ENCODE assay signal across 39 cellular contexts in genomic region chr14:54664961-54665360, GRCh38.
A peak's percentile ranks its signal among the peaks of the same experiment; 100 is the strongest.
DNase-seq lines count a peak whose midpoint lies in the region; ATAC-seq, FAIRE-seq and TF ChIP-seq lines count a peak whose summit lies in the region.
"Had no signal": no experiment of that assay in that cellular context is flagged by ENCODE, and none has a peak within 500 bp of the region (broad histone marks: within the 10 kb centered on the region; RNA-seq: fewer than 3 reads in every experiment).

No MANE protein-coding gene starts in this region.

- H3K4me1 ChIP-seq in breast epithelium (no peaks in the 10 kb centered on the region), astrocyte (ENCODE audit: insufficient read depth, low read length) (peaks cover 11% of the 10 kb centered on the region)
- H3K4me1 ChIP-seq: lower lobe of right lung had no signal

- no peak for DNase-seq in MCF 10A (ENCODE audit: unreplicated experiment)
- DNase-seq in breast epithelium (ENCODE audit: low spot score in 2 of 2), result no peak
- DNase-seq in astrocyte (ENCODE audit: low read depth), result peak; percentile 57
- DNase-seq in kidney tubule cell (ENCODE audit: low spot score), result peak; percentile 13
- DNase-seq in Ammon's horn (ENCODE audit: low spot score), result no peak
- DNase-seq in sciatic nerve (ENCODE audit: low spot score), result no peak
- DNase-seq: activated CD4-positive, alpha-beta memory T cell treated with anti-CD3 and anti-CD28 coated beads for 36 hours; activated CD4-positive, CD25-positive, alpha-beta regulatory T cell treated with anti-CD3 and anti-CD28 coated beads, Interleukin-2, amount 50 U/mL, for 72 hours; activated CD8-positive, alpha-beta memory T cell treated with anti-CD3 and anti-CD28 coated beads, Interleukin-2, amount 50 U/mL, for 4 hours; activated naive CD4-positive, alpha-beta T cell; endodermal cell; foreskin melanocyte; heart right ventricle; IMR-90; kidney glomerular epithelial cell; lower lobe of right lung; mucosa of descending colon; natural killer cell; NCI-H1092; NCI-H1694 treated with DMSO at 0.1 percent for 48 hours; NCI-H2171; nucleus accumbens; psoas muscle; RPMI8226; sigmoid colon; stimulated activated CD4-positive, alpha-beta T cell treated with anti-CD3 and anti-CD28 coated beads, Interleukin-15, amount 100 ng/mL, for 24 hours; substantia nigra; upper lobe of left lung had no signal

- ATAC-seq in GM18502 (IDR thresholded peaks at IDR 0.05; ENCODE audit: poor library complexity, unreplicated experiment) (no peak), GM21367 (IDR thresholded peaks at IDR 0.05; ENCODE audit: unreplicated experiment) (no peak), sciatic nerve (no peak)
- ATAC-seq: GM23338; heart right ventricle; lower lobe of right lung; mucosa of descending colon; natural killer cell; psoas muscle; stimulated activated effector memory CD8-positive, alpha-beta T cell treated with anti-CD3 and anti-CD28 coated beads, Interleukin-12 subunit alpha, Interleukin-12 subunit beta, amount 100 ng/mL, for 72 hours had no signal

- TF ChIP-seq CTCF in MCF 10A (IDR thresholded peaks at IDR 0.05; ENCODE audit: unreplicated experiment), result no peak
- TF ChIP-seq CTCF in breast epithelium (IDR thresholded peaks at IDR 0.05), result no peak
- no peak for TF ChIP-seq CTCF in astrocyte (IDR thresholded peaks at IDR 0.05; ENCODE audit: insufficient read depth, low read depth, low read length)

- H3K27ac ChIP-seq in breast epithelium (no peak overlapping the region), astrocyte (ENCODE audit: low read depth, low read length) (no peak overlapping the region)
- H3K27ac ChIP-seq: 22Rv1, esophagus muscularis mucosa, lower lobe of right lung, psoas muscle, upper lobe of left lung had no signal

- CTCF ChIA-PET in MCF 10A (lab: Yijun Ruan, JAX), result no interaction called here

- no peaks in the 10 kb centered on the region for H3K9me3 ChIP-seq in breast epithelium
- H3K9me3 ChIP-seq in astrocyte (ENCODE audit: insufficient read depth, low read depth, low read length), result no peaks in the 10 kb centered on the region
- H3K9me3 ChIP-seq: esophagus muscularis mucosa, heart right ventricle, lower lobe of right lung, mucosa of descending colon, psoas muscle, sigmoid colon, upper lobe of left lung had no signal

- H3K36me3 Mint-ChIP-seq in MCF 10A (ENCODE audit: insufficient read depth, unreplicated experiment) (peaks cover 4% of the 10 kb centered on the region), astrocyte (ENCODE audit: low read depth, unreplicated experiment) (peaks cover 33% of the 10 kb centered on the region)
- H3K36me3 Mint-ChIP-seq: activated CD4-positive, alpha-beta memory T cell treated with anti-CD3 and anti-CD28 coated beads for 36 hours; CD14-positive monocyte; natural killer cell; stimulated activated effector memory CD8-positive, alpha-beta T cell treated with anti-CD3 and anti-CD28 coated beads, Interleukin-12 subunit alpha, Interleukin-12 subunit beta, amount 100 ng/mL, for 72 hours had no signal

- H3K4me2 ChIP-seq in astrocyte (ENCODE audit: low read length), result no peak overlapping the region
- H3K4me2 ChIP-seq: GM23338 had no signal

- H3K27me3 Mint-ChIP-seq in MCF 10A (ENCODE audit: insufficient read depth, unreplicated experiment) (no peaks in the 10 kb centered on the region), astrocyte (ENCODE audit: low read depth, unreplicated experiment) (no peaks in the 10 kb centered on the region)
- H3K27me3 Mint-ChIP-seq: activated CD4-positive, alpha-beta memory T cell treated with anti-CD3 and anti-CD28 coated beads for 36 hours had no signal

- no peak for FAIRE-seq in astrocyte (lab: Jason Lieb, UNC)
- FAIRE-seq: TTC549 had no signal

- H3K27ac Mint-ChIP-seq in MCF 10A (ENCODE audit: low read depth, unreplicated experiment), result peak overlapping the region; percentile 85
- no peak overlapping the region for H3K27ac Mint-ChIP-seq in astrocyte (ENCODE audit: unreplicated experiment)
- H3K27ac Mint-ChIP-seq: activated CD4-positive, alpha-beta memory T cell treated with anti-CD3 and anti-CD28 coated beads for 36 hours; CD14-positive monocyte; endodermal cell; GM23338; natural killer cell; stimulated activated effector memory CD8-positive, alpha-beta T cell treated with anti-CD3 and anti-CD28 coated beads, Interleukin-12 subunit alpha, Interleukin-12 subunit beta, amount 100 ng/mL, for 72 hours; T-helper 1 cell treated with Interleukin-12 subunit alpha and Interleukin-12 subunit beta and Interleukin-4 antibody, amounts not matched to agents 30 μg/mL and 1 μg/mL, for 36 hours had no signal

- no TSS peak for BruUV-seq in MCF 10A (replicated peaks; lab: Mats Ljungman, UMichigan)

- H4K20me1 ChIP-seq in astrocyte (ENCODE audit: insufficient read depth, low read length), result peaks cover 44% of the 10 kb centered on the region

- H3K4me1 Mint-ChIP-seq in MCF 10A (ENCODE audit: insufficient read depth, unreplicated experiment) (peaks cover 35% of the 10 kb centered on the region), astrocyte (ENCODE audit: low read depth, unreplicated experiment) (peaks cover 57% of the 10 kb centered on the region)

- no peak overlapping the region for H3K4me3 Mint-ChIP-seq in MCF 10A (ENCODE audit: unreplicated experiment)
- H3K4me3 Mint-ChIP-seq in astrocyte (ENCODE audit: unreplicated experiment), result no peak overlapping the region
- H3K4me3 Mint-ChIP-seq: activated CD4-positive, alpha-beta memory T cell treated with anti-CD3 and anti-CD28 coated beads for 36 hours; CD14-positive monocyte; central memory CD8-positive, alpha-beta T cell; dendritic cell treated with granulocyte-macrophage colony-stimulating factor and Interleukin-4, amounts not matched to agents 40 ng/mL and 50 ng/mL, for 4 days; endodermal cell; GM23338; natural killer cell; stimulated activated effector memory CD8-positive, alpha-beta T cell treated with anti-CD3 and anti-CD28 coated beads, Interleukin-12 subunit alpha, Interleukin-12 subunit beta, amount 100 ng/mL, for 72 hours; T-helper 1 cell treated with Interleukin-12 subunit alpha and Interleukin-12 subunit beta and Interleukin-4 antibody, amounts not matched to agents 30 μg/mL and 1 μg/mL, for 36 hours had no signal

- H3K4me3 ChIP-seq in breast epithelium (no peak overlapping the region), astrocyte (ENCODE audit: insufficient read depth, low read depth, low read length) (no peak overlapping the region)
- H3K4me3 ChIP-seq: esophagus muscularis mucosa, GM23338, heart right ventricle, lower lobe of right lung, mucosa of descending colon, psoas muscle, sigmoid colon, upper lobe of left lung had no signal

- no peak overlapping the region for H2AFZ ChIP-seq in astrocyte (ENCODE audit: low read depth, low read length)
- H2AFZ ChIP-seq: GM23338 had no signal

- H3K27me3 ChIP-seq in breast epithelium (no peaks in the 10 kb centered on the region), astrocyte (ENCODE audit: insufficient read depth, low read length) (no peaks in the 10 kb centered on the region)
- H3K27me3 ChIP-seq: esophagus muscularis mucosa, heart right ventricle, sigmoid colon, upper lobe of left lung had no signal

- intact Hi-C loops in MCF 10A (cut with micrococcal nuclease) (no loop called here), breast epithelium (cut with DNase I; ENCODE audit: low total_unique reads) (no loop called here), sciatic nerve (cut with DNase I) (no loop called here)

- H3K36me3 ChIP-seq in breast epithelium (no peaks in the 10 kb centered on the region), astrocyte (ENCODE audit: insufficient read depth, low read length) (no peaks in the 10 kb centered on the region)
- H3K36me3 ChIP-seq: esophagus muscularis mucosa, heart right ventricle, lower lobe of right lung, sigmoid colon, upper lobe of left lung had no signal

- no peak for TF ChIP-seq POLR2A in breast epithelium (IDR thresholded peaks at IDR 0.05)

- POLR2A ChIA-PET in MCF 10A (lab: Yijun Ruan, JAX), result interaction anchor here (0.6 kb wide), 2 partner anchors 169 to 201 kb away, joined by 6 to 7 read pairs; no protein-coding TSS in a partner anchor

- H3K9me3 Mint-ChIP-seq in MCF 10A (ENCODE audit: unreplicated experiment), result no peaks in the 10 kb centered on the region
- no peaks in the 10 kb centered on the region for H3K9me3 Mint-ChIP-seq in astrocyte (ENCODE audit: unreplicated experiment)
- H3K9me3 Mint-ChIP-seq: activated CD4-positive, alpha-beta memory T cell treated with anti-CD3 and anti-CD28 coated beads for 36 hours; CD14-positive monocyte; central memory CD8-positive, alpha-beta T cell; dendritic cell treated with granulocyte-macrophage colony-stimulating factor and Interleukin-4, amounts not matched to agents 40 ng/mL and 50 ng/mL, for 4 days; endodermal cell; GM23338; natural killer cell; stimulated activated effector memory CD8-positive, alpha-beta T cell treated with anti-CD3 and anti-CD28 coated beads, Interleukin-12 subunit alpha, Interleukin-12 subunit beta, amount 100 ng/mL, for 72 hours; T-helper 1 cell treated with Interleukin-12 subunit alpha and Interleukin-12 subunit beta and Interleukin-4 antibody, amounts not matched to agents 30 μg/mL and 1 μg/mL, for 36 hours had no signal

- H3K9ac ChIP-seq in astrocyte (ENCODE audit: low read length), result no peak overlapping the region

- peaks cover 24% of the 10 kb centered on the region for H3K79me2 ChIP-seq in astrocyte (ENCODE audit: insufficient read depth, low read length)

Comparison
In these comparisons a context has a peak if more than half of its experiments do, and no peak if none do; other contexts are left out.
1. DNase-seq: peak in astrocyte (single experiment) and kidney tubule cell (single experiment); none in MCF 10A (single experiment), breast epithelium (0 of 2), Ammon's horn (single experiment) and sciatic nerve (single experiment).